8 cellular contexts compared by ENCODE assay signal in genomic region chr6:110814488-110815259, GRCh38. TPM values are rescaled to one million over a fixed set of nuclear protein-coding genes. Genes with fewer than 3 reads are reported as not detected.
A peak's percentile ranks its signal among the peaks of the same experiment; 100 is the strongest.
DNase-seq lines count a peak whose midpoint lies in the region; ATAC-seq lines count a peak whose summit lies in the region.

No MANE protein-coding gene starts in this region.

- H2BK15ac ChIP-seq in mesenchymal stem cell (ENCODE audit: low read depth, poor library complexity, severe bottlenecking): peak overlapping the region; percentile 74

- peak overlapping the region; percentile 47 for H2BK5ac ChIP-seq in mesenchymal stem cell (ENCODE audit: low read depth, low read length, poor library complexity, severe bottlenecking)

- peak overlapping the region; percentile 93 to 96 for H3K18ac ChIP-seq in mesenchymal stem cell (ENCODE audit: low read depth in 1 of 2, low read length in 2 of 2)

- H3K79me1 ChIP-seq in mesenchymal stem cell (replicated peaks; ENCODE audit: low read length, poor library complexity, severe bottlenecking): peaks cover 5% of the 10 kb centered on the region

- H3K23ac ChIP-seq in mesenchymal stem cell (ENCODE audit: low read length in 2 of 2): peak overlapping the region in 1 of 2 experiments; percentile 90

- peak overlapping the region in 1 of 2 experiments; percentile 93 for H2BK12ac ChIP-seq in mesenchymal stem cell (ENCODE audit: low read length in 2 of 2)

- H3K9me3 ChIP-seq in effector memory CD4-positive, alpha-beta T cell (ENCODE audit: control insufficient read depth, low read length): no peaks in the 10 kb centered on the region
- H3K9me3 ChIP-seq in mesenchymal stem cell (ENCODE audit: control insufficient read depth, low read length): no peaks in the 10 kb centered on the region

- 1% methylated on average over 84 of the region's 100 CpGs for WGBS in mesenchymal stem cell

- H2BK120ac ChIP-seq in mesenchymal stem cell (ENCODE audit: low read depth, low read length): peak overlapping the region; percentile 58

- peak overlapping the region; percentile 97 for H2AFZ ChIP-seq in mesenchymal stem cell (ENCODE audit: low read depth, low read length)

- H4K91ac ChIP-seq in mesenchymal stem cell (ENCODE audit: low read length): peak overlapping the region; percentile 85

- peak; percentile 20 for ATAC-seq in HG02938 (IDR thresholded peaks at IDR 0.05; ENCODE audit: unreplicated experiment)

- peak; percentile 10 for DNase-seq in NCI-H1694 treated with DMSO at 0.1 percent for 48 hours (lab: John Stamatoyannopoulos, UW)
- no peak for DNase-seq in NCI-H1694 (lab: John Stamatoyannopoulos, UW)
- DNase-seq in NCI-H345 (lab: John Stamatoyannopoulos, UW): peak; percentile 50
- peak; percentile 18 to 31 for DNase-seq in activated CD8-positive, alpha-beta memory T cell treated with anti-CD3 and anti-CD28 coated beads for 4 hours (ENCODE audit: low read depth in 2 of 2)
- DNase-seq in effector memory CD4-positive, alpha-beta T cell: peak; percentile 14 to 37 (median 36)
- peak; percentile 71 for DNase-seq in mesenchymal stem cell
- peak; percentile 38 for DNase-seq in stimulated activated CD8-positive, alpha-beta memory T cell treated with anti-CD3 and anti-CD28 coated beads, Interleukin-15, amount 100 ng/mL, for 1 hour (ENCODE audit: low read depth)

- peaks cover 5% of the 10 kb centered on the region for H3K4me1 ChIP-seq in effector memory CD4-positive, alpha-beta T cell (ENCODE audit: control insufficient read depth, insufficient read depth, low read length, poor library complexity, severe bottlenecking)
- peaks cover 7% of the 10 kb centered on the region for H3K4me1 ChIP-seq in mesenchymal stem cell (ENCODE audit: control insufficient read depth, insufficient read depth, low read depth, low read length)

- H3K9ac ChIP-seq in mesenchymal stem cell (ENCODE audit: low read length): peak overlapping the region; percentile 97

- peak overlapping the region; percentile 98 for H3K4me2 ChIP-seq in mesenchymal stem cell (ENCODE audit: low read length, poor library complexity, severe bottlenecking)

- H3K36me3 ChIP-seq in effector memory CD4-positive, alpha-beta T cell (ENCODE audit: control insufficient read depth, insufficient read depth, low read length): no peaks in the 10 kb centered on the region
- no peaks in the 10 kb centered on the region for H3K36me3 ChIP-seq in mesenchymal stem cell (ENCODE audit: control insufficient read depth in 1 of 2, insufficient read depth in 2 of 2, low read depth in 1 of 2, low read length in 2 of 2)

- H4K8ac ChIP-seq in mesenchymal stem cell (ENCODE audit: low read length): peak overlapping the region; percentile 98

- H3K4ac ChIP-seq in mesenchymal stem cell (ENCODE audit: low read depth in 1 of 2, low read length in 2 of 2): peak overlapping the region; percentile 73 to 96

- no peak overlapping the region for H2AK5ac ChIP-seq in mesenchymal stem cell (ENCODE audit: low read length, severe bottlenecking)

- H3K4me3 ChIP-seq in effector memory CD4-positive, alpha-beta T cell (ENCODE audit: insufficient read depth, low read depth, low read length, poor library complexity, severe bottlenecking): peak overlapping the region; percentile 92
- H3K4me3 ChIP-seq in mesenchymal stem cell (ENCODE audit: insufficient read depth in 1 of 2, low read depth in 1 of 2, low read length in 2 of 2): peak overlapping the region; percentile 95 to 98

- H3K27me3 ChIP-seq in effector memory CD4-positive, alpha-beta T cell (replicated peaks; ENCODE audit: control insufficient read depth, insufficient read depth, low read length, poor library complexity, severe bottlenecking): no peaks in the 10 kb centered on the region
- H3K27me3 ChIP-seq in mesenchymal stem cell (ENCODE audit: control insufficient read depth in 1 of 2, insufficient read depth in 1 of 2, low read length in 2 of 2): no peaks in the 10 kb centered on the region

- H3K14ac ChIP-seq in mesenchymal stem cell (ENCODE audit: low read length in 2 of 2): peak overlapping the region; percentile 25 to 96

- H3K27ac ChIP-seq in effector memory CD4-positive, alpha-beta T cell (ENCODE audit: insufficient read depth, low read length, poor library complexity, severe bottlenecking): peak overlapping the region; percentile 93
- H3K27ac ChIP-seq in mesenchymal stem cell (ENCODE audit: low read length, poor library complexity, severe bottlenecking): peak overlapping the region; percentile 82

RNA-seq across cellular contexts. Expression of gene CDK19, which starts 0.6 kb away (rescaled TPM):
- polyA plus RNA-seq in mesenchymal stem cell (2013, experiment 1 of 2): 10.8 TPM
- polyA plus RNA-seq in mesenchymal stem cell (2013, experiment 2 of 2): 10.9 TPM

RNA-seq across cellular contexts. Expression of gene AMD1, which starts 59.9 kb away (rescaled TPM):
- polyA plus RNA-seq in mesenchymal stem cell (2013, experiment 1 of 2): 101 TPM
- polyA plus RNA-seq in mesenchymal stem cell (2013, experiment 2 of 2): 104 TPM
